In the genomic region with DNA sequence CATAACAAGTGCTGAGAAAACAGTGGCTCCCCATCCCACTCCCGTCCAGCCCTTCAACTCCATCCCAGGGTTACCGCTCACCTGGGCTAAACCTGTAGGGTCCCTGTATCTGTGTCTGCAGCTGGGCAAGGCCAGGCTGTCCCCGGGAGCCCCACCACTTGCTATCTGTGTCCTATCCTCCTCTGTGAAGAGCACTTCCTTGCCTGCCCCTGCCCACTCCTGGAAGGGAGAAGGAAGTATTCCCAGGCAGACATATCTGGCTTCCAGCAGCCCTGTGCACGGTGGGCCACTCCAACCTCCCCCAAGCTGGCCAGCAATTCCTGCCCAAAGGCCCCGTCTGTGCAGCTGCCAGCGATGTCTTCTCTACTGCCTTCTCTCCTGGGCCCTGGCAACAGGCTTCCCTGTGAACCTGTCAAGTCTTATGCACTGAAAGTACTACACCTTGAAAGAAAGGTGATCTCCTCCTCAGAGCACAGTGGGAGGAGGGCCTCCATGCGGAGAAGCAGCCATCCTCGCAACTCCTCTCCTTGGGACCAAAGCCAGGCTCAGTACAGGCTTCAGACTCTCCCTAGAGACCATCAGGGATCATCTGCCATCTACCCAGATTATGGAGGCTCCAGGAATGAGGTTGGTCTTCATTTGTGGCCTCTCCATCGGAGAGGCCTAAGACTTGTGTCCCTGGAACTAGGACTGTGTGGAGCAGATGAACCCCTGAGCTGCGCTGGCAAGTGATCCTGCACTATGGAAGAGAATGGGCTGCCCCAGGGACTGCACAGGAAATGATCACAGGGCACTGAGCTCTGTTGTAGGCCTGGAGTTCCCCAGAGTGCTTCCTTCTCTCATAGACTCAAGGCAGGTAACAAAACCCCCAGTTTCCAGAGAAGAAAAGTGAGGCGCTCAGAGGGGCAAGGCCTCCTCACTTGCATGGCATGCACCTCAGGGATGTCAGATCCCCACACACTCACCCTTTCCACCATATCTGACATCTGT, we compare ENCODE assay signal across 1 cellular context.
TF ChIP-seq lines count a peak whose summit lies in the region.

No MANE protein-coding gene starts in this region.

TF ChIP-seq in GM23338, 12 proteins besides CTCF, POLR2A, EP300 and RAD21:
- TF ChIP-seq CREB1 (CRISPR knock-in tag; IDR thresholded peaks at IDR 0.05; ENCODE audit: low read depth), result no peak
- no peak for TF ChIP-seq ZNF331 (CRISPR knock-in tag; IDR thresholded peaks at IDR 0.05; ENCODE audit: low read depth)
- TF ChIP-seq POLR2AphosphoS5 (IDR thresholded peaks at IDR 0.05; ENCODE audit: low read depth), result no peak
- no peak for TF ChIP-seq ZNF114 (CRISPR knock-in tag; IDR thresholded peaks at IDR 0.05)
